Comparison of ENCODE assay signal across 32 cellular contexts in genomic region chr2:73210019-73210418, GRCh38. TPM values are rescaled to one million over a fixed set of nuclear protein-coding genes. Genes with fewer than 3 reads are reported as not detected.
"Had no signal": no experiment of that assay in that cellular context is flagged by ENCODE, and none has a peak within 500 bp of the region (broad histone marks: within the 10 kb centered on the region; RNA-seq: fewer than 3 reads in every experiment).

No MANE protein-coding gene starts in this region.

- H3K27me3 ChIP-seq: ovary had no signal

- H3K4me3 ChIP-seq: hepatocyte, left ventricle myocardium inferior, lung, neural progenitor cell, ovary, prostate gland, sigmoid colon, spleen, suprapubic skin, thoracic aorta, tibial artery, upper lobe of right lung had no signal

- ATAC-seq: natural killer cell; right cardiac atrium; stimulated activated effector memory CD8-positive, alpha-beta T cell treated with anti-CD3 and anti-CD28 coated beads, Interleukin-12 subunit alpha, Interleukin-12 subunit beta, amount 100 ng/mL, for 72 hours; upper lobe of right lung had no signal

- H3K27ac ChIP-seq: hepatocyte, left ventricle myocardium inferior, neural progenitor cell, neutrophil, ovary, prostate gland, sigmoid colon, spleen, suprapubic skin, thoracic aorta, tibial artery, upper lobe of right lung had no signal

- H3K9ac ChIP-seq: neural progenitor cell had no signal

- DNase-seq: islet precursor cell; left ventricle myocardium inferior; mesendoderm; naive B cell; natural killer cell; nephron progenitor cell; occipital lobe; ovary; retina; right cardiac atrium; sigmoid colon; small intestine; stimulated activated CD4-positive, alpha-beta T cell treated with anti-CD3 and anti-CD28 coated beads, Interleukin-4, amount 100 ng/mL, for 24 hours; stimulated activated naive CD4-positive, alpha-beta T cell; tibial artery; trophoblast cell; upper lobe of right lung had no signal

- H3K36me3 ChIP-seq: left ventricle myocardium inferior, neural progenitor cell, neutrophil, ovary, prostate gland, sigmoid colon, spleen, suprapubic skin, thoracic aorta, tibial artery, upper lobe of right lung had no signal

- H3K9me3 ChIP-seq: left ventricle myocardium inferior, neutrophil, ovary, prostate gland, sigmoid colon, spleen, suprapubic skin, thoracic aorta, tibial artery, upper lobe of right lung had no signal

- H3K4me2 ChIP-seq: hepatocyte, neural progenitor cell had no signal

- H3K4me1 ChIP-seq: prostate gland had no signal

- FAIRE-seq: small intestine, urothelium cell line had no signal

- H2AFZ ChIP-seq: hepatocyte, neural progenitor cell had no signal

RNA-seq across cellular contexts. Expression of gene NOTO, which starts 7.6 kb away (rescaled TPM):
- total RNA-seq: hepatocyte, kidney epithelial cell, left ventricle myocardium inferior, lower leg skin, lung, mesothelial cell of epicardium, mononuclear cell, natural killer cell, occipital lobe, ovary, prostate gland, right cardiac atrium, sigmoid colon, spleen, subcutaneous adipose tissue, suprapubic skin, thoracic aorta, upper lobe of right lung had no signal
- polyA plus RNA-seq: hepatocyte, lung, ovary, right cardiac atrium, sigmoid colon, small intestine, spleen had no signal
